ENCODE assay signal across 14 cellular contexts in genomic region chr2:71603311-71603794, GRCh38.
A peak's percentile ranks its signal among the peaks of the same experiment; 100 is the strongest.
DNase-seq lines count a peak whose midpoint lies in the region; ATAC-seq and TF ChIP-seq lines count a peak whose summit lies in the region.
"Had no signal": no experiment of that assay in that cellular context is flagged by ENCODE, and none has a peak within 500 bp of the region (broad histone marks: within the 10 kb centered on the region; RNA-seq: fewer than 3 reads in every experiment).

No MANE protein-coding gene starts in this region.

- TF ChIP-seq EP300 in esophagus muscularis mucosa (IDR thresholded peaks at IDR 0.05): no peak

- no peak for TF ChIP-seq CTCF in GM12865 (IDR thresholded peaks at IDR 0.05; ENCODE audit: insufficient read depth, low read depth, low read length, missing control alignments)
- no peak for TF ChIP-seq CTCF in right atrium auricular region (IDR thresholded peaks at IDR 0.05)
- no peak for TF ChIP-seq CTCF in esophagus muscularis mucosa (IDR thresholded peaks at IDR 0.05)

- peaks cover 16% of the 10 kb centered on the region for H3K27me3 Mint-ChIP-seq in activated CD8-positive, alpha-beta T cell treated with anti-CD3 and anti-CD28 coated beads, Interleukin-2, amount 10 ng/mL, durations not matched to agents 7 days and 5 days (ENCODE audit: low read depth)

- H3K9me3 ChIP-seq in right atrium auricular region (no peaks in the 10 kb centered on the region), esophagus muscularis mucosa (no peaks in the 10 kb centered on the region)
- H3K9me3 ChIP-seq: testis had no signal

- DNase-seq in GM12865 (ENCODE audit: low read depth) (peak; percentile 29), right atrium auricular region (ENCODE audit: low spot score) (peak; percentile 67), sciatic nerve (ENCODE audit: low spot score) (peak; percentile 65), esophagus muscularis mucosa (ENCODE audit: extremely low spot score) (no peak)
- peak; percentile 24 for DNase-seq in activated CD8-positive, alpha-beta T cell treated with anti-CD3 and anti-CD28 coated beads, Interleukin-2, amount 10 ng/mL, durations not matched to agents 7 days and 5 days
- DNase-seq in activated CD8-positive, alpha-beta memory T cell treated with anti-CD3 and anti-CD28 coated beads, Interleukin-2, amount 50 U/mL, for 4 hours: no peak
- DNase-seq: activated CD4-positive, alpha-beta T cell treated with anti-CD3 and anti-CD28 coated beads for 1 hour; KBM-7; NCI-H1694 treated with DMSO at 0.1 percent for 48 hours; testis had no signal

- H3K27ac Mint-ChIP-seq in activated CD8-positive, alpha-beta T cell treated with anti-CD3 and anti-CD28 coated beads, Interleukin-2, amount 10 ng/mL, durations not matched to agents 7 days and 5 days: peak overlapping the region; percentile 64
- H3K27ac Mint-ChIP-seq: activated T-helper 1 cell treated with anti-CD3 and anti-CD28 coated beads, Interleukin-12 subunit alpha, Interleukin-12 subunit beta, Interleukin-2, Interleukin-4 antibody, amounts not matched to agents 30 ng/mL and 10 ng/mL and 1 ng/mL, durations not matched to agents 14 hours and 24 hours and 36 hours had no signal

- TF ChIP-seq POLR2A in esophagus muscularis mucosa (IDR thresholded peaks at IDR 0.05; ENCODE audit: low read depth): no peak

- 40% methylated on average over 13 of the region's 13 CpGs for WGBS in esophagus muscularis mucosa

- no peaks in the 10 kb centered on the region for H3K9me3 Mint-ChIP-seq in activated CD8-positive, alpha-beta T cell treated with anti-CD3 and anti-CD28 coated beads, Interleukin-2, amount 10 ng/mL, durations not matched to agents 7 days and 5 days (ENCODE audit: insufficient read depth)
- H3K9me3 Mint-ChIP-seq: activated T-helper 1 cell treated with anti-CD3 and anti-CD28 coated beads, Interleukin-12 subunit alpha, Interleukin-12 subunit beta, Interleukin-2, Interleukin-4 antibody, amounts not matched to agents 30 ng/mL and 10 ng/mL and 1 ng/mL, durations not matched to agents 14 hours and 24 hours and 36 hours had no signal

- H3K4me3 ChIP-seq in GM12865 (ENCODE audit: low read depth, low read length) (no peak overlapping the region), right atrium auricular region (no peak overlapping the region), esophagus muscularis mucosa (peak overlapping the region in 1 of 4 donors; percentile 15)
- H3K4me3 ChIP-seq: cardiac muscle cell, testis had no signal

- no peak overlapping the region for H3K4me3 Mint-ChIP-seq in activated CD8-positive, alpha-beta T cell treated with anti-CD3 and anti-CD28 coated beads, Interleukin-2, amount 10 ng/mL, durations not matched to agents 7 days and 5 days
- H3K4me3 Mint-ChIP-seq: activated T-helper 1 cell treated with anti-CD3 and anti-CD28 coated beads, Interleukin-12 subunit alpha, Interleukin-12 subunit beta, Interleukin-2, Interleukin-4 antibody, amounts not matched to agents 30 ng/mL and 10 ng/mL and 1 ng/mL, durations not matched to agents 14 hours and 24 hours and 36 hours had no signal

- H3K4me1 ChIP-seq in right atrium auricular region (peaks cover 0 to 32% of the 10 kb centered on the region in 2 donors), esophagus muscularis mucosa (peaks cover 15 to 32% (median 22%) of the 10 kb centered on the region in 4 donors)
- H3K4me1 ChIP-seq: testis had no signal

- H3K36me3 ChIP-seq in right atrium auricular region (peaks cover 21% of the 10 kb centered on the region), esophagus muscularis mucosa (peaks cover 0 to 41% (median 24%) of the 10 kb centered on the region in 4 donors)
- H3K36me3 ChIP-seq: cardiac muscle cell had no signal

- H3K27ac ChIP-seq in right atrium auricular region (no peak overlapping the region), esophagus muscularis mucosa (replicated peaks in 1 of 4) (no peak overlapping the region)
- H3K27ac ChIP-seq: cardiac muscle cell, testis had no signal

- H3K27me3 ChIP-seq in right atrium auricular region (no peaks in the 10 kb centered on the region), esophagus muscularis mucosa (no peaks in the 10 kb centered on the region)
- H3K27me3 ChIP-seq: cardiac muscle cell, testis had no signal

- CTCF ChIA-PET in activated CD8-positive, alpha-beta T cell treated with anti-CD3 and anti-CD28 coated beads, Interleukin-2, amount 10 ng/mL, durations not matched to agents 7 days and 5 days (lab: Charles Lee): no interaction called here

- intact Hi-C loops in sciatic nerve (cut with DNase I): no loop called here
- intact Hi-C loops in esophagus muscularis mucosa (cut with DNase I): no loop called here

- H3K4me1 Mint-ChIP-seq in activated CD8-positive, alpha-beta T cell treated with anti-CD3 and anti-CD28 coated beads, Interleukin-2, amount 10 ng/mL, durations not matched to agents 7 days and 5 days (ENCODE audit: low read depth): peaks cover 39% of the 10 kb centered on the region

- ATAC-seq in activated CD8-positive, alpha-beta T cell treated with anti-CD3 and anti-CD28 coated beads, Interleukin-2, amount 10 ng/mL, durations not matched to agents 7 days and 5 days: no peak
- ATAC-seq in sciatic nerve: peak; percentile 51
- ATAC-seq in SK-N-SH treated with all-trans-retinoic acid at 6 μM for 48 hours: no peak
- ATAC-seq in GM21576 (IDR thresholded peaks at IDR 0.05; ENCODE audit: unreplicated experiment): no peak

- POLR2A ChIA-PET in activated CD8-positive, alpha-beta T cell treated with anti-CD3 and anti-CD28 coated beads, Interleukin-2, amount 10 ng/mL, durations not matched to agents 7 days and 5 days (lab: Charles Lee): no interaction called here

- no peaks in the 10 kb centered on the region for H3K36me3 Mint-ChIP-seq in activated CD8-positive, alpha-beta T cell treated with anti-CD3 and anti-CD28 coated beads, Interleukin-2, amount 10 ng/mL, durations not matched to agents 7 days and 5 days (ENCODE audit: low read depth)

TF ChIP-seq in SK-N-SH treated with all-trans-retinoic acid at 6 μM for 48 hours, 23 proteins besides CTCF, POLR2A, EP300 and RAD21 (continues in another document):
- TF ChIP-seq GLIS3 (CRISPR knock-in tag; IDR thresholded peaks at IDR 0.05) (no peak), ISL1 (CRISPR knock-in tag; IDR thresholded peaks at IDR 0.05) (no peak), TOX (CRISPR knock-in tag; IDR thresholded peaks at IDR 0.05; ENCODE audit: borderline replicate concordance) (no peak), TSHZ2 (CRISPR knock-in tag; IDR thresholded peaks at IDR 0.05) (no peak), ZNF8 (CRISPR knock-in tag; IDR thresholded peaks at IDR 0.05) (no peak), ZNF70 (CRISPR knock-in tag; IDR thresholded peaks at IDR 0.05) (no peak), SNAI2 (CRISPR knock-in tag; IDR thresholded peaks at IDR 0.05) (no peak), RARB (CRISPR knock-in tag; IDR thresholded peaks at IDR 0.05) (no peak), ZNF565 (CRISPR knock-in tag; conservative IDR thresholded peaks at IDR 0.05; ENCODE audit: low read depth) (no peak), OSR1 (CRISPR knock-in tag; IDR thresholded peaks at IDR 0.05) (no peak), CSDC2 (CRISPR knock-in tag; IDR thresholded peaks at IDR 0.05) (no peak), CREB5 (CRISPR knock-in tag; IDR thresholded peaks at IDR 0.05; ENCODE audit: low read depth) (no peak), ZFP30 (CRISPR knock-in tag; IDR thresholded peaks at IDR 0.05) (no peak), ESRRG (CRISPR knock-in tag; IDR thresholded peaks at IDR 0.05) (no peak)

Comparison
In these comparisons a context has a peak if more than half of its experiments do, and no peak if none do; other contexts are left out.
1. DNase-seq: peak in GM12865 (single experiment), activated CD8-positive, alpha-beta T cell treated with anti-CD3 and anti-CD28 coated beads, Interleukin-2, amount 10 ng/mL, durations not matched to agents 7 days and 5 days (single experiment), right atrium auricular region (single experiment) and sciatic nerve (single experiment); none in activated CD8-positive, alpha-beta memory T cell treated with anti-CD3 and anti-CD28 coated beads, Interleukin-2, amount 50 U/mL, for 4 hours (single experiment) and esophagus muscularis mucosa (single experiment).